22 cellular contexts compared by ENCODE assay signal in genomic region chr9:81052846-81053245, GRCh38.
DNase-seq lines count a peak whose midpoint lies in the region; ATAC-seq and TF ChIP-seq lines count a peak whose summit lies in the region.
"Had no signal": no experiment of that assay in that cellular context is flagged by ENCODE, and none has a peak within 500 bp of the region (broad histone marks: within the 10 kb centered on the region; RNA-seq: fewer than 3 reads in every experiment).

No MANE protein-coding gene starts in this region.

- no peak for TF ChIP-seq CTCF in RWPE2 (IDR thresholded peaks at IDR 0.05; ENCODE audit: poor library complexity, severe bottlenecking)

- ATAC-seq in RWPE2 (ENCODE audit: low read depth) (peak; percentile 54; the same call in 2 of the 3 replicates), HG03439 (IDR thresholded peaks at IDR 0.05; ENCODE audit: unreplicated experiment) (no peak)
- ATAC-seq: activated CD4-positive, alpha-beta T cell treated with anti-CD3 and anti-CD28 coated beads for 36 hours; body of pancreas; HepG2; left lung had no signal

- H3K27ac ChIP-seq in RWPE2 (ENCODE audit: poor library complexity, severe bottlenecking): no peak overlapping the region
- H3K27ac ChIP-seq: body of pancreas, esophagus muscularis mucosa, left lung, pancreas, skin epidermis had no signal

- H3K9me3 ChIP-seq in RWPE2 (ENCODE audit: severe bottlenecking): no peaks in the 10 kb centered on the region
- H3K9me3 ChIP-seq: body of pancreas, esophagus muscularis mucosa, left lung, pancreas, tibial nerve had no signal

- H3K36me3 ChIP-seq in RWPE2 (ENCODE audit: low read depth): no peaks in the 10 kb centered on the region
- H3K36me3 ChIP-seq: esophagus muscularis mucosa, left lung, pancreas, tibial nerve had no signal

- no peak overlapping the region for H3K4me3 ChIP-seq in RWPE2 (ENCODE audit: severe bottlenecking)
- H3K4me3 ChIP-seq: body of pancreas, esophagus muscularis mucosa, left lung, pancreas, skin epidermis, tibial nerve had no signal

- DNase-seq in NOMO-1 treated with DMSO at 0.1 percent for 48 hours (lab: John Stamatoyannopoulos, UW; ENCODE audit: unreplicated experiment) (peak; percentile 0), NOMO-1 treated with dmso at 0.1 percent for 144 hours (lab: John Stamatoyannopoulos, UW; ENCODE audit: unreplicated experiment) (no peak), RWPE2 (ENCODE audit: low spot score) (no peak), fibroblast of the conjunctiva (ENCODE audit: low read depth) (peak; percentile 17), RKO (ENCODE audit: low spot score) (no peak), NCI-H510A treated with DMSO at 0.1 percent for 48 hours (lab: John Stamatoyannopoulos, UW) (no peak)
- no peak for DNase-seq in effector CD8-positive, alpha-beta T cell (lab: John Stamatoyannopoulos, UW)
- DNase-seq: 8988T; activated CD4-positive, alpha-beta T cell treated with anti-CD3 and anti-CD28 coated beads for 36 hours; activated CD8-positive, alpha-beta memory T cell treated with anti-CD3 and anti-CD28 coated beads, Interleukin-2, amount 50 U/mL, for 48 hours; activated naive CD4-positive, alpha-beta T cell; body of pancreas; CD4-positive, CD25-positive, alpha-beta regulatory T cell; left lung; NCI-H1105; pancreas; SHP77 treated with DMSO at 0.1 percent for 48 hours had no signal

- H3K4me1 ChIP-seq in RWPE2 (ENCODE audit: insufficient read depth, poor library complexity, severe bottlenecking): peaks cover 5% of the 10 kb centered on the region
- H3K4me1 ChIP-seq: esophagus muscularis mucosa, left lung, pancreas had no signal

- no peaks in the 10 kb centered on the region for H3K27me3 ChIP-seq in RWPE2 (ENCODE audit: insufficient read depth, poor library complexity, severe bottlenecking)
- H3K27me3 ChIP-seq: body of pancreas, esophagus muscularis mucosa, left lung, pancreas, tibial nerve had no signal

Comparison
In these comparisons a context has a peak if more than half of its experiments do, and no peak if none do; other contexts are left out.
1. DNase-seq: peak in NOMO-1 treated with DMSO at 0.1 percent for 48 hours (single experiment) and fibroblast of the conjunctiva (single experiment); none in NOMO-1 treated with dmso at 0.1 percent for 144 hours (single experiment), RWPE2 (single experiment), RKO (single experiment), NCI-H510A treated with DMSO at 0.1 percent for 48 hours (single experiment) and effector CD8-positive, alpha-beta T cell (single experiment).